In genomic region chr11:66950113-66950535, GRCh38 we compare ENCODE assay signal across 1 cellular context.
A peak's percentile ranks its signal among the peaks of the same experiment; 100 is the strongest.
TF ChIP-seq lines count a peak whose summit lies in the region.

No MANE protein-coding gene starts in this region.

TF ChIP-seq in HepG2, 621 proteins besides CTCF, POLR2A, EP300 and RAD21 (continues in another document):
- TF ChIP-seq FOXK1 (CRISPR knock-in tag; IDR thresholded peaks at IDR 0.05; ENCODE audit: borderline replicate concordance, low read depth) (0 out of 2 replicates have a peak, but pooled peaks have one; percentile 52), ZKSCAN5 (CRISPR knock-in tag; IDR thresholded peaks at IDR 0.05) (no peak), CREB1 (IDR thresholded peaks at IDR 0.05) (peak; percentile 89), CREB1 (CRISPR knock-in tag; IDR thresholded peaks at IDR 0.05) (peak; percentile 90), POGZ (CRISPR knock-in tag; IDR thresholded peaks at IDR 0.05) (peak; percentile 39; the same call in 1 of the 2 replicates), CBFB (CRISPR knock-in tag; IDR thresholded peaks at IDR 0.05) (no peak), HOXA3 (CRISPR knock-in tag; IDR thresholded peaks at IDR 0.05) (peak; percentile 83), RXRA (CRISPR knock-in tag; IDR thresholded peaks at IDR 0.05) (peak; percentile 53; the same call in 1 of the 2 replicates), MXI1 (IDR thresholded peaks at IDR 0.05; ENCODE audit: borderline replicate concordance, low read depth, low read length) (peak; percentile 50; the same call in 1 of the 3 replicates), SP1 (IDR thresholded peaks at IDR 0.05) (no peak), SP1 (CRISPR knock-in tag; IDR thresholded peaks at IDR 0.05) (no peak), THYN1 (CRISPR knock-in tag; IDR thresholded peaks at IDR 0.05; ENCODE audit: borderline replicate concordance, low read depth) (no peak), YEATS2 (CRISPR knock-in tag; IDR thresholded peaks at IDR 0.05; ENCODE audit: borderline replicate concordance) (peak; percentile 20; the same call in 1 of the 2 replicates), XRCC5 (optimal IDR thresholded peaks at IDR 0.05; ENCODE audit: low read length) (peak; percentile 39), MAFG (CRISPR knock-in tag; IDR thresholded peaks at IDR 0.05) (peak; percentile 79), THAP11 (CRISPR knock-in tag; IDR thresholded peaks at IDR 0.05) (peak; percentile 50; the same call in 1 of the 2 replicates), POLR2G (IDR thresholded peaks at IDR 0.05; ENCODE audit: low read depth, low read length) (peak; percentile 52; the same call in 1 of the 2 replicates), GATAD2A (CRISPR knock-in tag; IDR thresholded peaks at IDR 0.05) (peak; percentile 62), ATF3 (CRISPR knock-in tag; IDR thresholded peaks at IDR 0.05) (peak; percentile 74), ZBTB21 (CRISPR knock-in tag; IDR thresholded peaks at IDR 0.05) (peak; percentile 99), ZNF205 (CRISPR knock-in tag; IDR thresholded peaks at IDR 0.05) (no peak), THAP8 (CRISPR knock-in tag; IDR thresholded peaks at IDR 0.05; ENCODE audit: borderline replicate concordance) (no peak), ZNF549 (CRISPR knock-in tag; IDR thresholded peaks at IDR 0.05) (no peak), RBM39 (IDR thresholded peaks at IDR 0.05; ENCODE audit: low read depth, low read length, poor library complexity, severe bottlenecking) (no peak), ATF4 (CRISPR knock-in tag; IDR thresholded peaks at IDR 0.05) (peak in 1 of 2 experiments; percentile 78; a peak in 2 of 4 replicates), SKI (IDR thresholded peaks at IDR 0.05; ENCODE audit: partially characterized antibody) (peak; percentile 10), RBAK (CRISPR knock-in tag; IDR thresholded peaks at IDR 0.05) (peak; percentile 90), SOX6 (IDR thresholded peaks at IDR 0.05) (no peak), SOX6 (CRISPR knock-in tag; IDR thresholded peaks at IDR 0.05) (0 out of 2 replicates have a peak, but pooled peaks have one; percentile 22), KDM1A (CRISPR knock-in tag; IDR thresholded peaks at IDR 0.05) (0 out of 2 replicates have a peak, but pooled peaks have one; percentile 39), NFE2 (CRISPR knock-in tag; IDR thresholded peaks at IDR 0.05) (peak; percentile 86), RXRB (CRISPR knock-in tag; IDR thresholded peaks at IDR 0.05; ENCODE audit: borderline replicate concordance) (peak; percentile 53; the same call in 1 of the 2 replicates), ZFP62 (CRISPR knock-in tag; IDR thresholded peaks at IDR 0.05) (no peak), ZNF12 (CRISPR knock-in tag; IDR thresholded peaks at IDR 0.05) (peak; percentile 49; the same call in 1 of the 2 replicates), CREM (IDR thresholded peaks at IDR 0.05) (peak; percentile 70; the same call in 1 of the 2 replicates), CREM (CRISPR knock-in tag; IDR thresholded peaks at IDR 0.05) (no peak), REST (IDR thresholded peaks at IDR 0.05; ENCODE audit: borderline replicate concordance in 1 of 2, low read depth in 1 of 2, low read length in 2 of 2) (no peak), ZNF335 (CRISPR knock-in tag; IDR thresholded peaks at IDR 0.05) (peak; percentile 39; the same call in 1 of the 2 replicates), SSRP1 (CRISPR knock-in tag; IDR thresholded peaks at IDR 0.05) (peak; percentile 73; the same call in 1 of the 2 replicates), ZNF639 (CRISPR knock-in tag; conservative IDR thresholded peaks at IDR 0.05) (no peak), ZNF577 (CRISPR knock-in tag; IDR thresholded peaks at IDR 0.05; ENCODE audit: borderline replicate concordance, low read depth) (no peak), NFE2L2 (IDR thresholded peaks at IDR 0.05; ENCODE audit: low read length) (peak; percentile 96), SAP130 (CRISPR knock-in tag; IDR thresholded peaks at IDR 0.05; ENCODE audit: low read depth) (peak; percentile 90), MAFK (conservative IDR thresholded peaks at IDR 0.05 in 1 of 2, IDR thresholded peaks at IDR 0.05 in 1 of 2; ENCODE audit: low read length in 2 of 2) (peak; percentile 70 to 92), ZNF687 (CRISPR knock-in tag; IDR thresholded peaks at IDR 0.05) (peak; percentile 36; the same call in 1 of the 2 replicates), AGO2 (optimal IDR thresholded peaks at IDR 0.05; ENCODE audit: low read depth, low read length) (no peak), ZNF432 (CRISPR knock-in tag; IDR thresholded peaks at IDR 0.05; ENCODE audit: borderline replicate concordance) (no peak), CEBPG (CRISPR knock-in tag; IDR thresholded peaks at IDR 0.05) (no peak), NCOA2 (CRISPR knock-in tag; IDR thresholded peaks at IDR 0.05) (peak; percentile 11; the same call in 1 of the 2 replicates), TCF7 (IDR thresholded peaks at IDR 0.05; ENCODE audit: low read depth) (no peak), BHLHE40 (IDR thresholded peaks at IDR 0.05; ENCODE audit: low read length) (peak; percentile 51), HMG20A (CRISPR knock-in tag; IDR thresholded peaks at IDR 0.05; ENCODE audit: borderline replicate concordance) (peak; percentile 30; the same call in 1 of the 2 replicates), NFATC3 (CRISPR knock-in tag; IDR thresholded peaks at IDR 0.05) (no peak), HMGXB3 (CRISPR knock-in tag; IDR thresholded peaks at IDR 0.05; ENCODE audit: borderline replicate concordance) (peak; percentile 52; the same call in 1 of the 2 replicates), ZNF644 (CRISPR knock-in tag; IDR thresholded peaks at IDR 0.05; ENCODE audit: low read depth) (peak; percentile 12; the same call in 1 of the 2 replicates), ZGPAT (CRISPR knock-in tag; IDR thresholded peaks at IDR 0.05) (peak; percentile 41; the same call in 1 of the 2 replicates)
